16 cellular contexts compared by ENCODE assay signal in genomic region chr15:100247228-100248225, GRCh38.
"Had no signal": no experiment of that assay in that cellular context is flagged by ENCODE, and none has a peak within 500 bp of the region (broad histone marks: within the 10 kb centered on the region; RNA-seq: fewer than 3 reads in every experiment).

No MANE protein-coding gene starts in this region.

- H3K9me3 ChIP-seq: sigmoid colon, upper lobe of right lung had no signal

- H3K36me3 ChIP-seq: heart right ventricle, sigmoid colon, upper lobe of right lung had no signal

- H3K27me3 ChIP-seq: heart right ventricle, sigmoid colon, upper lobe of right lung had no signal

- H3K27ac ChIP-seq: heart right ventricle, sigmoid colon, upper lobe of right lung had no signal

- ATAC-seq: activated CD8-positive, alpha-beta memory T cell treated with anti-CD3 and anti-CD28 coated beads, Interleukin-2, amount 10 ng/mL, durations not matched to agents 7 days and 5 days; heart right ventricle; left ventricle myocardium superior; upper lobe of right lung had no signal

- DNase-seq: activated CD4-positive, alpha-beta T cell treated with anti-CD3 and anti-CD28 coated beads for 1 hour; activated CD4-positive, alpha-beta T cell treated with anti-CD3 and anti-CD28 coated beads, Interleukin-2, amount 50 U/mL, for 48 hours; activated CD8-positive, alpha-beta memory T cell treated with anti-CD3 and anti-CD28 coated beads, Interleukin-2, amount 10 ng/mL, durations not matched to agents 7 days and 5 days; activated gamma-delta T cell treated with Interleukin-2 at 50 U/mL for 16 hours; activated naive CD8-positive, alpha-beta T cell treated with anti-CD3 and anti-CD28 coated beads, Interleukin-2, amount 10 ng/mL, durations not matched to agents 7 days and 5 days; activated T-cell treated with anti-CD3 and anti-CD28 coated beads, Interleukin-2, amount 50 U/mL, for 24 hours; anterior cingulate cortex; heart right ventricle; kidney; left ventricle myocardium superior; midbrain; sigmoid colon; stimulated activated CD4-positive, alpha-beta T cell treated with anti-CD3 and anti-CD28 coated beads, Interleukin-12 subunit alpha, Interleukin-12 subunit beta, amount 100 ng/mL, for 4 hours; stimulated activated naive CD4-positive, alpha-beta T cell; SW 1271; upper lobe of right lung had no signal

- H3K4me3 ChIP-seq: heart right ventricle, sigmoid colon, upper lobe of right lung had no signal

- H3K4me1 ChIP-seq: upper lobe of right lung had no signal
